ENCODE assay signal across 8 cellular contexts in genomic region chr4:140609548-140610425, GRCh38. TPM values are rescaled to one million over a fixed set of nuclear protein-coding genes. Genes with fewer than 3 reads are reported as not detected.
DNase-seq lines count a peak whose midpoint lies in the region; ATAC-seq and TF ChIP-seq lines count a peak whose summit lies in the region.

No MANE protein-coding gene starts in this region.

- peaks cover 4 to 10% (median 9%) of the 10 kb centered on the region in 3 donors for H3K4me1 Mint-ChIP-seq in naive B cell

- no peak overlapping the region for H3K4me2 ChIP-seq in Karpas-422 (ENCODE audit: low read depth, low read length, poor library complexity, severe bottlenecking)
- no peak overlapping the region for H3K4me2 ChIP-seq in PC-3 (ENCODE audit: low read length)

- CTCF ChIA-PET in PC-3 (lab: Charles Lee) = interaction anchor here (0.6 to 0.7 kb wide), 2 partner anchors 14 to 954 kb away, joined by 3 read pairs; no protein-coding TSS in a partner anchor

- H2AFZ ChIP-seq in Karpas-422 (ENCODE audit: low read length) (no peak overlapping the region), PC-3 (ENCODE audit: low read length) (peak overlapping the region; percentile 43)

- H3K9me2 ChIP-seq in Karpas-422 (replicated peaks; ENCODE audit: insufficient read depth, low read length) = no peaks in the 10 kb centered on the region
- H3K9me2 ChIP-seq in PC-3 (replicated peaks; ENCODE audit: low read length) = no peaks in the 10 kb centered on the region

- H3K27ac Mint-ChIP-seq in naive B cell = peak overlapping the region in 1 of 6 donors; percentile 48

- TF ChIP-seq CTCF in GM06990 (IDR thresholded peaks at IDR 0.05; ENCODE audit: insufficient read depth, low read length, poor library complexity, severe bottlenecking) (peak; percentile 49), PC-3 (conservative IDR thresholded peaks at IDR 0.05; ENCODE audit: low read depth, low read length) (peak; percentile 63)

- no peaks in the 10 kb centered on the region for H3F3A ChIP-seq in PC-3 (ENCODE audit: low read length, unreplicated experiment)

- H3K9me3 ChIP-seq in Karpas-422 (ENCODE audit: low read length) (no peaks in the 10 kb centered on the region), PC-3 (ENCODE audit: low read length) (no peaks in the 10 kb centered on the region)

- intact Hi-C loops in PC-3 (cut with micrococcal nuclease) = loop anchor here (1.0 to 5.0 kb wide), 5 partner anchors 14 to 279 kb away; partner anchors contain the start of gene CLGN

- no peak overlapping the region for H3K4me3 ChIP-seq in GM06990 (replicated peaks; ENCODE audit: low read depth, low read length)
- H3K4me3 ChIP-seq in Karpas-422 (ENCODE audit: low read length) = no peak overlapping the region
- H3K4me3 ChIP-seq in PC-3 (ENCODE audit: low read length) = no peak overlapping the region

- peaks cover 5% of the 10 kb centered on the region for H3K4me1 ChIP-seq in Karpas-422 (ENCODE audit: low read length)
- H3K4me1 ChIP-seq in PC-3 (ENCODE audit: insufficient read depth, low read length) = peaks cover 7% of the 10 kb centered on the region; the same call in 1 of the 2 replicates

- H3K27me3 ChIP-seq in GM06990 (replicated peaks; ENCODE audit: control insufficient read depth, insufficient read depth, low read length) = no peaks in the 10 kb centered on the region
- no peaks in the 10 kb centered on the region for H3K27me3 ChIP-seq in Karpas-422 (ENCODE audit: low read length)
- no peaks in the 10 kb centered on the region for H3K27me3 ChIP-seq in PC-3 (ENCODE audit: low read length)

- peaks cover 5 to 13% (median 13%) of the 10 kb centered on the region in 3 donors for H3K27me3 Mint-ChIP-seq in naive B cell

- DNase-seq in GM06990 (ENCODE audit: extremely low read depth, insufficient read length) (no peak), H4 (ENCODE audit: low spot score) (peak; percentile 25), Karpas-422 (peak; percentile 79), PC-3 (peak; percentile 71), epidermal melanocyte (ENCODE audit: insufficient read length, low spot score) (peak; percentile 72), naive B cell (peak; percentile 34)
- DNase-seq in activated CD4-positive, CD25-positive, alpha-beta regulatory T cell treated with anti-CD3 and anti-CD28 coated beads, Interleukin-2, amount 50 U/mL, for 72 hours = no peak

- H3K36me3 ChIP-seq in GM06990 (ENCODE audit: control insufficient read depth, insufficient read depth, low read length) (no peaks in the 10 kb centered on the region), Karpas-422 (ENCODE audit: insufficient read depth, low read length) (no peaks in the 10 kb centered on the region), PC-3 (ENCODE audit: low read depth, low read length) (no peaks in the 10 kb centered on the region)

- H3K36me3 Mint-ChIP-seq in naive B cell = no peaks in the 10 kb centered on the region

- ATAC-seq in PC-3 = peak; percentile 78
- ATAC-seq in naive B cell (ENCODE audit: low read depth in 2 of 2) = peak; percentile 60 to 61
- ATAC-seq in HG03097 (IDR thresholded peaks at IDR 0.05; ENCODE audit: low FRiP score, unreplicated experiment) = no peak

- POLR2A ChIA-PET in PC-3 (lab: Charles Lee; ENCODE audit: unreplicated experiment) = no interaction called here

- no peak overlapping the region for H3K4me3 Mint-ChIP-seq in naive B cell

- no peak overlapping the region for H3K27ac ChIP-seq in Karpas-422 (ENCODE audit: low read length)
- no peak overlapping the region for H3K27ac ChIP-seq in PC-3 (ENCODE audit: low read length)

- H3K79me2 ChIP-seq in Karpas-422 (ENCODE audit: low read length) (no peaks in the 10 kb centered on the region), PC-3 (ENCODE audit: low read length) (no peaks in the 10 kb centered on the region)

- no peaks in the 10 kb centered on the region for H4K20me1 ChIP-seq in Karpas-422 (ENCODE audit: insufficient read depth, low read depth, low read length)
- H4K20me1 ChIP-seq in PC-3 (ENCODE audit: low read length) = no peaks in the 10 kb centered on the region

- no TSS peak for BruUV-seq in PC-3 (replicated peaks; lab: Mats Ljungman, UMichigan)

- no peak overlapping the region for H3K9ac ChIP-seq in Karpas-422 (ENCODE audit: low read length)
- no peak overlapping the region for H3K9ac ChIP-seq in PC-3 (ENCODE audit: low read length)

- no peaks in the 10 kb centered on the region for H3K9me3 Mint-ChIP-seq in naive B cell

RNA-seq across cellular contexts. Expression of gene UCP1, which starts 41.0 kb away (rescaled TPM):
- not detected in 2 replicates for total RNA-seq in H4 (2014; rRNA removed; shearing (Covaris generic))
- not detected in 2 replicates for total RNA-seq in Karpas-422 (2014; rRNA removed; shearing (Covaris generic); ENCODE audit: low replicate concordance)
- not detected in 2 replicates for total RNA-seq in PC-3 (2014; rRNA removed)
- not detected for polyA plus RNA-seq in naive B cell (ENCODE audit: low read depth in 6 of 6)

Comparison
In these comparisons a context has a peak if more than half of its experiments do, and no peak if none do; other contexts are left out.
1. DNase-seq: peak in H4 (single experiment), Karpas-422 (single experiment), PC-3 (single experiment), epidermal melanocyte (single experiment) and naive B cell (single experiment); none in GM06990 (single experiment) and activated CD4-positive, CD25-positive, alpha-beta regulatory T cell treated with anti-CD3 and anti-CD28 coated beads, Interleukin-2, amount 50 U/mL, for 72 hours (single experiment).